ENCODE assay signal across 8 cellular contexts in the genomic region with DNA sequence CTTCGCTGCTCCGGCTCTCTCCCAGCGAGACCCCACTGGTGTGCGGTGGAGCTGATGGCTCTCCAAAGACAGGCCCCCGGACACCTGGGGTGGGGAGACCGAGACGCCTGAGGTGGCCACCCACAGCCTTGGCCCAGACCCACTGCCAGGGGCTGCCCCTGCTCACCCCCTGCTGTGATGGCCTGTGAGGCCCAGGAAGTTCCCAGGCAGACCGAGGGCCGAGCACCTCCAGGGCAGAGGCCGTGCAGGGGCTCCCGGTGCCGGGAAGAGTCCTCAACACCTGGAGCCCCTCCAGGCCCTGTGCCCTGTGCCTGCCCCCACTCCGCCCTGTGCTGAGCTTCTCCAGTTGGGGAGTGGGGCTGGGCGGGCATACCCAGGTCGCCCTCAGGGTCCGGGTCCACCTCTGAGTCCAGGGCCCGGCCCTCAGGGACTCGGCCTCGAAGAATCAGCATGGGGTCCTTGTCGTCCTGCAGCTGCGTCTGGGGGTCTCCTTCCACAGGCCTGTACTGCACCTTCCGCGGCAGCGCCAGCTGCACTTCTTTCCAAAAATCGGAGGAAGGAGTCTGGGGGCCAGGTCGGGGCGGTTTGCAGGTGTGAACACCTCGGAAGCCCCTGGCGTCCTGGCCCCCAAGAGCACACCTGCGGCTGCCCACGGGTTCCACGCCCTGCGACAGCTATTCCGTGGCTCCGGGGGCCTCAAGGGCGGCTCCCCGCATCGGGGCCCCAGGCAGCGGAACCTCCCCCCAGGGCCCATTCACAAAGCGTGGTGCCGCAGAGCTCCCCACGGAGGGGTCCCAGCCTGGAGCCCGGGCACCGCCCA. TPM values are rescaled to one million over a fixed set of nuclear protein-coding genes. Genes with fewer than 3 reads are reported as not detected.
DNase-seq lines count a peak whose midpoint lies in the region; ATAC-seq and TF ChIP-seq lines count a peak whose summit lies in the region.

No MANE protein-coding gene starts in this region.

- DNase-seq in activated naive CD4-positive, alpha-beta T cell treated with anti-CD3 and anti-CD28 coated beads, Interleukin-2, amount 10 ng/mL, durations not matched to agents 7 days and 5 days: no peak
- DNase-seq in activated naive CD4-positive, alpha-beta T cell (lab: John Stamatoyannopoulos, UW): no peak
- DNase-seq in mucosa of descending colon (peak in 2 of 3 donors; percentile 58 to 70), aorta (peak in 1 of 2 donors; percentile 55), foreskin keratinocyte (no peak)
- DNase-seq in activated CD4-positive, alpha-beta T cell treated with anti-CD3 and anti-CD28 coated beads, Interleukin-2, amount 50 U/mL, for 48 hours: no peak

- WGBS in aorta, 2 donors: 77 to 79% methylated on average over 43 to 44 of the region's 44 CpGs

- H3K27me3 ChIP-seq in duodenal mucosa (ENCODE audit: control insufficient read depth in 1 of 2, insufficient read depth in 2 of 2, low read length in 2 of 2) (no peaks in the 10 kb centered on the region), aorta (ENCODE audit: control insufficient read depth in 1 of 2, insufficient read depth in 2 of 2, low read length in 1 of 2) (no peaks in the 10 kb centered on the region), foreskin keratinocyte (no peaks in the 10 kb centered on the region)

- H3K27ac ChIP-seq in duodenal mucosa (ENCODE audit: low read depth, low read length) (no peak overlapping the region), aorta (ENCODE audit: low read depth in 1 of 2, low read length in 2 of 2) (no peak overlapping the region), foreskin keratinocyte (no peak overlapping the region)

- H3K4me1 ChIP-seq in duodenal mucosa (ENCODE audit: control insufficient read depth in 1 of 2, insufficient read depth in 2 of 2, low read length in 2 of 2): peaks cover 12% of the 10 kb centered on the region in 2 donors
- peaks cover 13% of the 10 kb centered on the region for H3K4me1 ChIP-seq in mucosa of descending colon (ENCODE audit: low read depth)
- H3K4me1 ChIP-seq in aorta (ENCODE audit: control insufficient read depth in 1 of 2, insufficient read depth in 2 of 2, low read length in 2 of 2): no peaks in the 10 kb centered on the region
- no peaks in the 10 kb centered on the region for H3K4me1 ChIP-seq in foreskin keratinocyte

- TF ChIP-seq CTCF in mucosa of descending colon (IDR thresholded peaks at IDR 0.05) (no peak), foreskin keratinocyte (conservative IDR thresholded peaks at IDR 0.05) (no peak)

- no peak overlapping the region for H3K4me3 Mint-ChIP-seq in activated naive CD4-positive, alpha-beta T cell treated with anti-CD3 and anti-CD28 coated beads, Interleukin-2, amount 10 ng/mL, durations not matched to agents 7 days and 5 days

- intact Hi-C loops in mucosa of descending colon (cut with DNase I, micrococcal nuclease): no loop called here
- intact Hi-C loops in aorta (cut with DNase I): no loop called here

- H3K9me3 Mint-ChIP-seq in activated naive CD4-positive, alpha-beta T cell treated with anti-CD3 and anti-CD28 coated beads, Interleukin-2, amount 10 ng/mL, durations not matched to agents 7 days and 5 days: no peaks in the 10 kb centered on the region

- peaks cover 5% of the 10 kb centered on the region for H3K36me3 Mint-ChIP-seq in activated naive CD4-positive, alpha-beta T cell treated with anti-CD3 and anti-CD28 coated beads, Interleukin-2, amount 10 ng/mL, durations not matched to agents 7 days and 5 days

- H3K4me3 ChIP-seq in duodenal mucosa (ENCODE audit: low read depth in 1 of 2, low read length in 2 of 2) (peak overlapping the region; percentile 52 to 62), mucosa of descending colon (peak overlapping the region; percentile 19), aorta (ENCODE audit: low read length in 2 of 2) (peak overlapping the region; percentile 6 to 45)

- H3K27ac Mint-ChIP-seq in activated naive CD4-positive, alpha-beta T cell treated with anti-CD3 and anti-CD28 coated beads, Interleukin-2, amount 10 ng/mL, durations not matched to agents 7 days and 5 days: peak overlapping the region; percentile 80

- H3K9ac ChIP-seq in duodenal mucosa (ENCODE audit: low read depth in 1 of 2, low read length in 2 of 2): peak overlapping the region; percentile 25 to 43

- ATAC-seq in mucosa of descending colon (peak; percentile 2), aorta (ENCODE audit: low FRiP score) (peak; percentile 21), foreskin keratinocyte (no peak), GM19035 (IDR thresholded peaks at IDR 0.05; ENCODE audit: unreplicated experiment) (no peak)

- no peaks in the 10 kb centered on the region for H3K9me3 ChIP-seq in duodenal mucosa (ENCODE audit: control insufficient read depth in 1 of 2, low read length in 2 of 2)
- H3K9me3 ChIP-seq in mucosa of descending colon: no peaks in the 10 kb centered on the region
- H3K9me3 ChIP-seq in aorta (ENCODE audit: control insufficient read depth, low read length): no peaks in the 10 kb centered on the region

- peaks cover 8 to 25% of the 10 kb centered on the region in 2 donors for H3K36me3 ChIP-seq in duodenal mucosa (ENCODE audit: control insufficient read depth in 1 of 2, insufficient read depth in 2 of 2, low read length in 2 of 2)
- no peaks in the 10 kb centered on the region for H3K36me3 ChIP-seq in mucosa of descending colon (ENCODE audit: low read depth)
- H3K36me3 ChIP-seq in aorta (ENCODE audit: control insufficient read depth in 1 of 2, insufficient read depth in 2 of 2, low read length in 1 of 2): no peaks in the 10 kb centered on the region

- H3K27me3 Mint-ChIP-seq in activated naive CD4-positive, alpha-beta T cell treated with anti-CD3 and anti-CD28 coated beads, Interleukin-2, amount 10 ng/mL, durations not matched to agents 7 days and 5 days: no peaks in the 10 kb centered on the region

- CTCF ChIA-PET in activated naive CD4-positive, alpha-beta T cell treated with anti-CD3 and anti-CD28 coated beads, Interleukin-2, amount 10 ng/mL, durations not matched to agents 7 days and 5 days (lab: Charles Lee): interaction anchor here (0.9 to 3.0 kb wide), 8 partner anchors 9 to 118 kb away, joined by 3 to 18 read pairs (median 4); partner anchors contain the start of genes PTDSS2 and SIGIRR

- H3K4me1 Mint-ChIP-seq in activated naive CD4-positive, alpha-beta T cell treated with anti-CD3 and anti-CD28 coated beads, Interleukin-2, amount 10 ng/mL, durations not matched to agents 7 days and 5 days: peaks cover 12% of the 10 kb centered on the region

RNA-seq across cellular contexts. Expression of gene SIGIRR, which starts 8.6 kb away (rescaled TPM):
- total RNA-seq in mucosa of descending colon: 100 to 1,000 TPM; 103 to 190 (median 116) TPM
- total RNA-seq in aorta: 10 to 100 TPM; 19.8 to 47.8 TPM
- 10 to 100 TPM; 27.8 to 52.7 TPM for polyA plus RNA-seq in aorta
- 10.8 and 11.8 TPM in 2 replicates for total RNA-seq in foreskin keratinocyte
- polyA plus RNA-seq in foreskin keratinocyte: 14.4 and 17.7 TPM in 2 replicates

RNA-seq across cellular contexts. Expression of gene PKP3, which starts 12.2 kb away (rescaled TPM):
- 100 to 1,000 TPM in 2 of 3 donors, 10 to 100 TPM in 1; 73.3 to 174 (median 143) TPM for total RNA-seq in mucosa of descending colon
- under 1 TPM in 1 of 2 donors, not detected in 1; 0.42 TPM for total RNA-seq in aorta
- polyA plus RNA-seq in aorta: 10 to 100 TPM in 1 of 2 donors, under 1 TPM in 1; 0.05 to 10.9 TPM
- total RNA-seq in foreskin keratinocyte: 148 and 170 TPM in 2 replicates
- polyA plus RNA-seq in foreskin keratinocyte: 149 and 165 TPM in 2 replicates

RNA-seq across cellular contexts. Expression of gene ANO9, which starts 35.6 kb away (rescaled TPM):
- total RNA-seq in mucosa of descending colon (100 to 1,000 TPM in 2 of 3 donors, 10 to 100 TPM in 1; 85.2 to 179 (median 131) TPM), aorta (1 to 10 TPM; 1.3 to 2.8 TPM), foreskin keratinocyte (19.0 and 26.0 TPM in 2 replicates)
- polyA plus RNA-seq in aorta (1 to 10 TPM in 1 of 2 donors, under 1 TPM in 1; 0.41 to 8.1 TPM), foreskin keratinocyte (23.1 and 31.2 TPM in 2 replicates)

RNA-seq across cellular contexts. Expression of gene B4GALNT4, which starts 36.9 kb away (rescaled TPM):
- total RNA-seq in mucosa of descending colon: 10 to 100 TPM in 1 of 3 donors, 1 to 10 TPM in 2; 2.1 to 11.8 (median 2.2) TPM
- 1 to 10 TPM in 1 of 2 donors, under 1 TPM in 1; 0.58 to 3.2 TPM for total RNA-seq in aorta
- polyA plus RNA-seq in aorta: 1 to 10 TPM in 1 of 2 donors, under 1 TPM in 1; 0.38 to 4.6 TPM
- 12.7 and 28.4 TPM in 2 replicates for total RNA-seq in foreskin keratinocyte
- 13.6 and 37.2 TPM in 2 replicates for polyA plus RNA-seq in foreskin keratinocyte

RNA-seq across cellular contexts. Expression of gene PTDSS2, which starts 43.9 kb away (rescaled TPM):
- total RNA-seq in mucosa of descending colon: 10 to 100 TPM; 19.2 to 34.8 (median 27.3) TPM
- total RNA-seq in aorta: 10 to 100 TPM; 19.2 to 34.1 TPM
- 10 to 100 TPM; 10.1 to 47.6 TPM for polyA plus RNA-seq in aorta
- 28.1 and 30.0 TPM in 2 replicates for total RNA-seq in foreskin keratinocyte
- polyA plus RNA-seq in foreskin keratinocyte: 33.1 and 38.2 TPM in 2 replicates

Comparison
In these comparisons a context has a peak if more than half of its experiments do, and no peak if none do; other contexts are left out.
1. DNase-seq: peak in mucosa of descending colon (2 of 3); none in activated naive CD4-positive, alpha-beta T cell treated with anti-CD3 and anti-CD28 coated beads, Interleukin-2, amount 10 ng/mL, durations not matched to agents 7 days and 5 days (single experiment), activated naive CD4-positive, alpha-beta T cell (0 of 4), foreskin keratinocyte (0 of 2) and activated CD4-positive, alpha-beta T cell treated with anti-CD3 and anti-CD28 coated beads, Interleukin-2, amount 50 U/mL, for 48 hours (0 of 2).
2. ATAC-seq: peak in mucosa of descending colon (single experiment) and aorta (single experiment); none in foreskin keratinocyte (single experiment) and GM19035 (single experiment).
3. RNA of gene PKP3, which starts 12.2 kb away (total RNA-seq): 148 to 170 TPM in foreskin keratinocyte and 73.3 to 174 TPM in mucosa of descending colon; 0.42 TPM in aorta; every median in the first group is over 10 times any median in the second.
4. Peak in every context shown above with its lines, with median percentiles within 50 percentile points of each other: H3K4me3 ChIP-seq.